Comparison of ENCODE assay signal across 10 cellular contexts in genomic region chr4:39031590-39032020, GRCh38. TPM values are rescaled to one million over a fixed set of nuclear protein-coding genes. Genes with fewer than 3 reads are reported as not detected.
DNase-seq lines count a peak whose midpoint lies in the region; ATAC-seq, FAIRE-seq and TF ChIP-seq lines count a peak whose summit lies in the region.
"Not testable (repeated sequence)": the region's sequence is repeated elsewhere in the genome, so short reads cannot be mapped to it uniquely, and the experiment has no call there.
"Had no signal": no experiment of that assay in that cellular context is flagged by ENCODE, and none has a peak within 500 bp of the region (broad histone marks: within the 10 kb centered on the region; RNA-seq: fewer than 3 reads in every experiment).

No MANE protein-coding gene starts in this region.

- not testable (repeated sequence) for H3K27me3 ChIP-seq in RWPE2 (ENCODE audit: insufficient read depth, poor library complexity, severe bottlenecking); astrocyte (ENCODE audit: insufficient read depth, low read length); esophagus squamous epithelium; thymus (ENCODE audit: control insufficient read depth, insufficient read depth)

- not testable (repeated sequence) for H3K9me3 ChIP-seq in RWPE2 (ENCODE audit: severe bottlenecking); astrocyte (ENCODE audit: insufficient read depth, low read depth, low read length); esophagus squamous epithelium; thymus (ENCODE audit: control insufficient read depth)

- not testable (repeated sequence) for H3K27ac Mint-ChIP-seq in Calu3 (ENCODE audit: unreplicated experiment); astrocyte (ENCODE audit: unreplicated experiment)
- H3K27ac Mint-ChIP-seq in IgD-negative memory B cell (peak overlapping the region; percentile 90 to 92 (median 91)), natural killer cell (peak overlapping the region; percentile 87 to 90)
- peak overlapping the region; percentile 88 for H3K27ac Mint-ChIP-seq in activated CD8-positive, alpha-beta T cell treated with anti-CD3 and anti-CD28 coated beads, Interleukin-2, amount 10 ng/mL, durations not matched to agents 7 days and 5 days

- not testable (repeated sequence) for H3K79me2 ChIP-seq in astrocyte (ENCODE audit: insufficient read depth, low read length)

- H3K4me2 ChIP-seq in astrocyte (ENCODE audit: low read length) = peak overlapping the region; percentile 43

- peaks cover 11% of the 10 kb centered on the region for H3K4me1 Mint-ChIP-seq in Calu3 (ENCODE audit: low read depth, unreplicated experiment)
- H3K4me1 Mint-ChIP-seq in IgD-negative memory B cell = peaks cover 23 to 35% (median 29%) of the 10 kb centered on the region in 3 donors
- H3K4me1 Mint-ChIP-seq in activated CD8-positive, alpha-beta T cell treated with anti-CD3 and anti-CD28 coated beads, Interleukin-2, amount 10 ng/mL, durations not matched to agents 7 days and 5 days (ENCODE audit: low read depth) = peaks cover 43% of the 10 kb centered on the region
- H3K4me1 Mint-ChIP-seq in astrocyte (ENCODE audit: low read depth, unreplicated experiment) = not testable (repeated sequence)
- H3K4me1 Mint-ChIP-seq in natural killer cell = peaks cover 26 to 32% of the 10 kb centered on the region in 2 donors

- H3K36me3 Mint-ChIP-seq in Calu3 (ENCODE audit: insufficient read depth, unreplicated experiment); IgD-negative memory B cell; astrocyte (ENCODE audit: low read depth, unreplicated experiment); natural killer cell: not testable (repeated sequence)
- peaks cover 10% of the 10 kb centered on the region for H3K36me3 Mint-ChIP-seq in activated CD8-positive, alpha-beta T cell treated with anti-CD3 and anti-CD28 coated beads, Interleukin-2, amount 10 ng/mL, durations not matched to agents 7 days and 5 days (ENCODE audit: low read depth)

- TF ChIP-seq CTCF in Calu3 (IDR thresholded peaks at IDR 0.05; ENCODE audit: unreplicated experiment); RWPE2 (IDR thresholded peaks at IDR 0.05; ENCODE audit: poor library complexity, severe bottlenecking); astrocyte (IDR thresholded peaks at IDR 0.05; ENCODE audit: insufficient read depth, low read depth, low read length); esophagus squamous epithelium (IDR thresholded peaks at IDR 0.05); natural killer cell (IDR thresholded peaks at IDR 0.05): not testable (repeated sequence)

- H3K27ac ChIP-seq in RWPE2 (ENCODE audit: poor library complexity, severe bottlenecking) (peak overlapping the region; percentile 95), esophagus squamous epithelium (peak overlapping the region in 2 of 4 donors; percentile 42 to 53)
- H3K27ac ChIP-seq in astrocyte (ENCODE audit: low read depth, low read length); thymus (ENCODE audit: low read depth): not testable (repeated sequence)

- H3K4me3 ChIP-seq in RWPE2 (ENCODE audit: severe bottlenecking) (peak overlapping the region; percentile 32), esophagus squamous epithelium (peak overlapping the region in 3 of 4 donors; percentile 8 to 39 (median 12)), thymus (ENCODE audit: low read length) (peak overlapping the region; percentile 25)
- not testable (repeated sequence) for H3K4me3 ChIP-seq in astrocyte (ENCODE audit: insufficient read depth, low read depth, low read length)

- not testable (repeated sequence) for H3K9ac ChIP-seq in astrocyte (ENCODE audit: low read length)

- WGBS in esophagus squamous epithelium, 2 donors = 64 to 75% methylated on average over 6 of the region's 6 CpGs
- WGBS in thymus = 67% methylated on average over 6 of the region's 6 CpGs

- POLR2A ChIA-PET in activated CD8-positive, alpha-beta T cell treated with anti-CD3 and anti-CD28 coated beads, Interleukin-2, amount 10 ng/mL, durations not matched to agents 7 days and 5 days (lab: Charles Lee) = interaction anchor here (1.1 to 8.6 kb wide), 2 partner anchors 14 to 82 kb away, joined by 5 to 56 read pairs; no protein-coding TSS in a partner anchor

- DNase-seq in Calu3; RWPE2 (ENCODE audit: low spot score); activated CD8-positive, alpha-beta T cell treated with anti-CD3 and anti-CD28 coated beads, Interleukin-2, amount 10 ng/mL, durations not matched to agents 7 days and 5 days; astrocyte (ENCODE audit: low read depth); esophagus squamous epithelium (lab: John Stamatoyannopoulos, UW); natural killer cell: not testable (repeated sequence)

- not testable (repeated sequence) for H4K20me1 ChIP-seq in astrocyte (ENCODE audit: insufficient read depth, low read length)

- BruUV-seq in Calu3 (replicated peaks; lab: Mats Ljungman, UMichigan) = TSS peak; percentile 38

- ATAC-seq in RWPE2 (ENCODE audit: low read depth); activated CD8-positive, alpha-beta T cell treated with anti-CD3 and anti-CD28 coated beads, Interleukin-2, amount 10 ng/mL, durations not matched to agents 7 days and 5 days; natural killer cell: not testable (repeated sequence)

- not testable (repeated sequence) for H3K27me3 Mint-ChIP-seq in Calu3 (ENCODE audit: unreplicated experiment); IgD-negative memory B cell; activated CD8-positive, alpha-beta T cell treated with anti-CD3 and anti-CD28 coated beads, Interleukin-2, amount 10 ng/mL, durations not matched to agents 7 days and 5 days (ENCODE audit: low read depth); astrocyte (ENCODE audit: low read depth, unreplicated experiment); natural killer cell (ENCODE audit: low read depth in 2 of 2)

- not testable (repeated sequence) for H2AFZ ChIP-seq in astrocyte (ENCODE audit: low read depth, low read length)

- H3K4me1 ChIP-seq in RWPE2 (ENCODE audit: insufficient read depth, poor library complexity, severe bottlenecking) = peaks cover 56% of the 10 kb centered on the region
- peaks cover 27% of the 10 kb centered on the region for H3K4me1 ChIP-seq in astrocyte (ENCODE audit: insufficient read depth, low read length)
- peaks cover 0 to 17% (median 0%) of the 10 kb centered on the region in 3 donors for H3K4me1 ChIP-seq in esophagus squamous epithelium
- H3K4me1 ChIP-seq in thymus (ENCODE audit: control insufficient read depth, insufficient read depth, low read length) = not testable (repeated sequence)

- peaks cover 13% of the 10 kb centered on the region for H3K36me3 ChIP-seq in RWPE2 (ENCODE audit: low read depth)
- not testable (repeated sequence) for H3K36me3 ChIP-seq in astrocyte (ENCODE audit: insufficient read depth, low read length); esophagus squamous epithelium; thymus (ENCODE audit: control insufficient read depth, insufficient read depth)

- H3K9me3 Mint-ChIP-seq in Calu3 (ENCODE audit: low read depth, unreplicated experiment); IgD-negative memory B cell; activated CD8-positive, alpha-beta T cell treated with anti-CD3 and anti-CD28 coated beads, Interleukin-2, amount 10 ng/mL, durations not matched to agents 7 days and 5 days (ENCODE audit: insufficient read depth); astrocyte (ENCODE audit: unreplicated experiment); natural killer cell: not testable (repeated sequence)

- not testable (repeated sequence) for H3K4me3 Mint-ChIP-seq in Calu3 (ENCODE audit: low read depth, unreplicated experiment); astrocyte (ENCODE audit: unreplicated experiment)
- H3K4me3 Mint-ChIP-seq in IgD-negative memory B cell = peak overlapping the region; percentile 91 to 95 (median 94)
- H3K4me3 Mint-ChIP-seq in activated CD8-positive, alpha-beta T cell treated with anti-CD3 and anti-CD28 coated beads, Interleukin-2, amount 10 ng/mL, durations not matched to agents 7 days and 5 days = peak overlapping the region; percentile 83
- peak overlapping the region; percentile 88 for H3K4me3 Mint-ChIP-seq in natural killer cell

- not testable (repeated sequence) for TF ChIP-seq POLR2A in esophagus squamous epithelium (IDR thresholded peaks at IDR 0.05)

- FAIRE-seq in astrocyte (lab: Jason Lieb, UNC) = not testable (repeated sequence)

- CTCF ChIA-PET in Calu3 (lab: Charles Lee) = interaction anchor here (1.1 kb wide), 1 partner anchor 23 kb away, joined by 5 read pairs; no protein-coding TSS in a partner anchor
- CTCF ChIA-PET in activated CD8-positive, alpha-beta T cell treated with anti-CD3 and anti-CD28 coated beads, Interleukin-2, amount 10 ng/mL, durations not matched to agents 7 days and 5 days (lab: Charles Lee) = interaction anchor here (1.1 to 1.7 kb wide), 2 partner anchors 18 to 138 kb away, joined by 3 to 4 read pairs; no protein-coding TSS in a partner anchor

- intact Hi-C loops in Calu3 (cut with micrococcal nuclease; ENCODE audit: unreplicated experiment) = loop anchor here (2.0 kb wide), 1 partner anchor 13 kb away; no protein-coding TSS in a partner anchor
- intact Hi-C loops in esophagus squamous epithelium (cut with DNase I) = not testable (repeated sequence)
- intact Hi-C loops in natural killer cell (cut with micrococcal nuclease) = loop anchor here (1.0 kb wide), 1 partner anchor 13 kb away; no protein-coding TSS in a partner anchor

RNA-seq across cellular contexts. Expression of gene TMEM156, which starts 0.6 kb away (rescaled TPM):
- total RNA-seq in Calu3 (2022) (10.4 and 14.1 TPM in 2 replicates), astrocyte (0.59 and 1.1 TPM in 2 replicates), esophagus squamous epithelium (1 to 10 TPM in 2 of 4 donors, under 1 TPM in 1, not detected in 1; 0.15 to 9.6 (median 1.1) TPM), natural killer cell (10 to 100 TPM; 13.8 to 22.3 (median 16.8) TPM)
- polyA plus RNA-seq in IgD-negative memory B cell (152 TPM), thymus (23.7 TPM)
- total RNA-seq in activated CD8-positive, alpha-beta T cell treated with anti-CD3 and anti-CD28 coated beads, Interleukin-2, amount 10 ng/mL, durations not matched to agents 7 days and 5 days = 10 to 100 TPM; 12.4 to 14.1 TPM
- total RNA-seq: ascending aorta, gastrocnemius medialis had no signal

RNA-seq across cellular contexts. Expression of gene KLHL5, which starts 30.4 kb away (rescaled TPM):
- total RNA-seq in Calu3 (2022) (38.9 and 57.4 TPM in 2 replicates), astrocyte (67.5 and 70.8 TPM in 2 replicates), esophagus squamous epithelium (10 to 100 TPM in 3 of 4 donors, 1 to 10 TPM in 1; 4.6 to 47.3 (median 18.9) TPM), natural killer cell (10 to 100 TPM; 12.6 to 14.2 (median 13.7) TPM)
- polyA plus RNA-seq in IgD-negative memory B cell (26.6 TPM), thymus (9.9 TPM)
- 10 to 100 TPM; 16.6 to 17.0 TPM for total RNA-seq in activated CD8-positive, alpha-beta T cell treated with anti-CD3 and anti-CD28 coated beads, Interleukin-2, amount 10 ng/mL, durations not matched to agents 7 days and 5 days
